In the genomic region with DNA sequence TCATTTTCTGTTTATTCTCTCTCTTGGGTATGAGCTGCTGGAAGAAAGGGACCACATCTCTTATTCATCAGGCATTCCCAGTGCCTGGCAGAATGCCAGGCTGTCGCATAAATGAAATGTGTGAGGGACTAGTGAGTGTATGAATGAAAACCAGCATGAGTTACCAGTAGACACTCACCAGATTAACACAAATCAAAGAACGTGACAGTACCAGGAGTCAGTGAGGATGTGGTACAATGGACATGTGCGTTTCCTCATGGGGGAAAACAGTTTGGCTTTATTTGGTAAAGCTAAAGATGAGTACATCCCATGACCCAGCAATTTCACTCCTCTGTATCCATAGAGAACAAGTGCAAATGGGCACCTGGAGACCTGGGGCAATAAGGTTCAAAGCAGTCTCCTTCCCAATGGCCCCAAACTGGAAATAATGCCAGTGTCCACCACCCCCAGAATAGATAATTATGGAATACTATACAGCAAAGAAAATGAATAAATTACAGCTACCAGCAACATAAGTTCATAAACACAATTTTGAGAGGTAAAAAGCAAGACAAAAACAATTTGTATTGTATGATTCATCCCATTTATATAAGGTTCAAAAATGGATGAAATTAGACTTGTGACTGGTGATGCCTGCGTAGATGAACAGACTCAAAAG, we compare ENCODE assay signal across 16 cellular contexts.
A peak's percentile ranks its signal among the peaks of the same experiment; 100 is the strongest.
DNase-seq lines count a peak whose midpoint lies in the region; ATAC-seq and TF ChIP-seq lines count a peak whose summit lies in the region.
"Had no signal": no experiment of that assay in that cellular context is flagged by ENCODE, and none has a peak within 500 bp of the region (broad histone marks: within the 10 kb centered on the region; RNA-seq: fewer than 3 reads in every experiment).

No MANE protein-coding gene starts in this region.

- TF ChIP-seq CTCF in HEK293 (tag by site-specific recombination; IDR thresholded peaks at IDR 0.05) (no peak), PC-9 (conservative IDR thresholded peaks at IDR 0.05) (no peak)

- H3K4me2 ChIP-seq in PC-9: peak overlapping the region; percentile 48; the same call in 1 of the 2 replicates

- H3K4me1 ChIP-seq in HEK293 (ENCODE audit: control insufficient read depth, insufficient read depth, low read length) (no peaks in the 10 kb centered on the region; the same call in 1 of the 2 replicates), PC-9 (replicated peaks; ENCODE audit: insufficient read depth) (peaks cover 11% of the 10 kb centered on the region)
- H3K4me1 ChIP-seq: breast epithelium had no signal

- intact Hi-C loops in PC-9 (cut with micrococcal nuclease; ENCODE audit: unreplicated experiment): no loop called here

- peaks cover 46% of the 10 kb centered on the region for H3K27me3 ChIP-seq in PC-9 (ENCODE audit: insufficient read depth, low read depth)

- no peaks in the 10 kb centered on the region for H3K79me2 ChIP-seq in PC-9 (ENCODE audit: low read depth)

- H3K27ac ChIP-seq in HEK293 (ENCODE audit: extremely low read depth, low read depth, low read length): no peak overlapping the region
- no peak overlapping the region for H3K27ac ChIP-seq in PC-9
- H3K27ac ChIP-seq: breast epithelium, C4-2B, stomach had no signal

- no peak overlapping the region for H3K4me3 ChIP-seq in HEK293 (ENCODE audit: low read depth, low read length)
- no peak overlapping the region for H3K4me3 ChIP-seq in PC-9
- H3K4me3 ChIP-seq: breast epithelium, stomach had no signal

- BruUV-seq in PC-9 (replicated peaks; lab: Mats Ljungman, UMichigan): no TSS peak

- no peak for ATAC-seq in GM19328 (IDR thresholded peaks at IDR 0.05; ENCODE audit: unreplicated experiment)

- H4K20me1 ChIP-seq in PC-9 (ENCODE audit: insufficient read depth): no peaks in the 10 kb centered on the region; the same call in 1 of the 2 replicates

- H3F3A ChIP-seq in PC-9 (ENCODE audit: insufficient read depth, low read depth): 0 out of 2 replicates have a peak, but pooled peaks cover 3% of the 10 kb centered on the region

- POLR2A ChIA-PET in HEK293 (lab: Yijun Ruan, JAX) (interaction anchor here (1.4 kb wide), 2 partner anchors 8 to 16 kb away, joined by 5 to 9 read pairs; no protein-coding TSS in a partner anchor), PC-9 (lab: Charles Lee; ENCODE audit: unreplicated experiment) (interaction anchor here (0.6 kb wide), 1 partner anchor 1364 kb away, joined by 3 read pairs; no protein-coding TSS in a partner anchor)

- CTCF ChIA-PET in HEK293 (lab: Yijun Ruan, JAX): interaction anchor here (0.6 to 0.8 kb wide), 3 partner anchors 16 to 87 kb away, joined by 4 to 6 read pairs (median 4); no protein-coding TSS in a partner anchor
- CTCF ChIA-PET in PC-9 (lab: Charles Lee): interaction anchor here (0.5 kb wide), 1 partner anchor 86 kb away, joined by 3 read pairs; no protein-coding TSS in a partner anchor

- no peaks in the 10 kb centered on the region for H3K9me2 ChIP-seq in PC-9 (ENCODE audit: insufficient read depth)

- H3K9me3 ChIP-seq in HEK293 (ENCODE audit: control insufficient read depth, insufficient read depth, low read depth, low read length) (no peaks in the 10 kb centered on the region), PC-9 (ENCODE audit: insufficient read depth, low read depth) (no peaks in the 10 kb centered on the region)
- H3K9me3 ChIP-seq: breast epithelium, stomach had no signal

- no peak overlapping the region for H2AFZ ChIP-seq in PC-9

- H3K36me3 ChIP-seq in HEK293 (ENCODE audit: control insufficient read depth in 2 of 2, insufficient read depth in 1 of 2, low read length in 2 of 2) (no peaks in the 10 kb centered on the region), PC-9 (ENCODE audit: low read depth) (no peaks in the 10 kb centered on the region)
- H3K36me3 ChIP-seq: breast epithelium, stomach had no signal

- DNase-seq in DMS153 (lab: John Stamatoyannopoulos, UW) (peak; percentile 34), PC-9 (no peak), kidney tubule cell (ENCODE audit: low spot score) (peak; percentile 37), NCI-H510A treated with DMSO at 0.1 percent for 48 hours (lab: John Stamatoyannopoulos, UW) (no peak), NCI-H2196 treated with DMSO at 0.1 percent for 48 hours (lab: John Stamatoyannopoulos, UW; ENCODE audit: unreplicated experiment) (no peak)
- no peak for DNase-seq in effector CD8-positive, alpha-beta T cell (lab: John Stamatoyannopoulos, UW)
- DNase-seq: activated CD4-positive, CD25-positive, alpha-beta regulatory T cell treated with anti-CD3 and anti-CD28 coated beads, Interleukin-2, amount 50 U/mL, for 72 hours; activated CD8-positive, alpha-beta memory T cell treated with anti-CD3 and anti-CD28 coated beads, Interleukin-2, amount 50 U/mL, for 48 hours; left cardiac atrium; NCI-H226; stimulated activated CD4-positive, alpha-beta T cell treated with anti-CD3 and anti-CD28 coated beads, Interleukin-12 subunit alpha, Interleukin-12 subunit beta, amount 100 ng/mL, for 4 hours; stomach had no signal

TF ChIP-seq in HEK293, 187 proteins besides CTCF, POLR2A, EP300 and RAD21:
- TF ChIP-seq ZNF16 (tag by site-specific recombination; IDR thresholded peaks at IDR 0.05; ENCODE audit: low read depth): no peak
- no peak for TF ChIP-seq GFI1B (tag by site-specific recombination; IDR thresholded peaks at IDR 0.05)
- no peak for TF ChIP-seq SALL2 (tag by site-specific recombination; IDR thresholded peaks at IDR 0.05; ENCODE audit: borderline replicate concordance)
- peak; percentile 31; the same call in 1 of the 2 replicates for TF ChIP-seq ZIC2 (tag by site-specific recombination; IDR thresholded peaks at IDR 0.05)
- TF ChIP-seq ZNF146 (tag by site-specific recombination; IDR thresholded peaks at IDR 0.05): peak; percentile 97

Comparison
In these comparisons a context has a peak if more than half of its experiments do, and no peak if none do; other contexts are left out.
1. DNase-seq: peak in DMS153 (single experiment) and kidney tubule cell (single experiment); none in PC-9 (0 of 2), NCI-H510A treated with DMSO at 0.1 percent for 48 hours (single experiment), effector CD8-positive, alpha-beta T cell (single experiment) and NCI-H2196 treated with DMSO at 0.1 percent for 48 hours (single experiment).